In genomic region chr6:124658053-124658452, GRCh38 we compare ENCODE assay signal across 24 cellular contexts.
DNase-seq lines count a peak whose midpoint lies in the region; ATAC-seq, FAIRE-seq and TF ChIP-seq lines count a peak whose summit lies in the region.
"Had no signal": no experiment of that assay in that cellular context is flagged by ENCODE, and none has a peak within 500 bp of the region (broad histone marks: within the 10 kb centered on the region; RNA-seq: fewer than 3 reads in every experiment).

No MANE protein-coding gene starts in this region.

- no peaks in the 10 kb centered on the region for H3K9me3 Mint-ChIP-seq in nephron progenitor cell

- H3K9me3 ChIP-seq in HepG2 (ENCODE audit: low read length) (peaks cover 10% of the 10 kb centered on the region; the same call in 1 of the 2 replicates), right lobe of liver (no peaks in the 10 kb centered on the region), OCI-LY7 (ENCODE audit: low read length) (no peaks in the 10 kb centered on the region)
- H3K9me3 ChIP-seq: A549; BLaER1 treated with 17β-estradiol and CSF1 and Interleukin-3, amounts not matched to agents 10 nM and 100 nM; Caco-2 had no signal

- H3K79me2 ChIP-seq in HepG2 (ENCODE audit: insufficient read depth, low read length) (no peaks in the 10 kb centered on the region), OCI-LY7 (ENCODE audit: insufficient read depth, low read depth, low read length) (no peaks in the 10 kb centered on the region)

- TF ChIP-seq RAD21 in HepG2 (CRISPR knock-in tag; IDR thresholded peaks at IDR 0.05), result no peak

- H4K20me1 ChIP-seq in HepG2 (ENCODE audit: insufficient read depth, low read length), result no peaks in the 10 kb centered on the region
- no peaks in the 10 kb centered on the region for H4K20me1 ChIP-seq in OCI-LY7 (ENCODE audit: insufficient read depth, low read length)
- H4K20me1 ChIP-seq: BLaER1 treated with 17β-estradiol and CSF1 and Interleukin-3, amounts not matched to agents 10 nM and 100 nM had no signal

- H3K27me3 Mint-ChIP-seq in nephron progenitor cell (ENCODE audit: low read depth, poor library complexity), result peaks cover 4% of the 10 kb centered on the region
- H3K27me3 Mint-ChIP-seq: B cell; CD4-positive, alpha-beta T cell had no signal

- H3K4me3 Mint-ChIP-seq in nephron progenitor cell, result no peak overlapping the region
- H3K4me3 Mint-ChIP-seq: B cell; CD4-positive, alpha-beta T cell; CD8-positive, alpha-beta T cell had no signal

- peaks cover 7% of the 10 kb centered on the region for H3K4me1 Mint-ChIP-seq in nephron progenitor cell
- H3K4me1 Mint-ChIP-seq: B cell had no signal

- H3K27me3 ChIP-seq in HepG2 (ENCODE audit: control insufficient read depth in 1 of 2, insufficient read depth in 2 of 2, low read length in 2 of 2), result no peaks in the 10 kb centered on the region
- H3K27me3 ChIP-seq in right lobe of liver, result no peaks in the 10 kb centered on the region
- H3K27me3 ChIP-seq: BLaER1 treated with 17β-estradiol and CSF1 and Interleukin-3, amounts not matched to agents 10 nM and 100 nM had no signal

- CTCF ChIA-PET in HepG2 (lab: Yijun Ruan, JAX; ENCODE audit: low intra/inter-chr PET ratio, low total read pairs), result no interaction called here
- CTCF ChIA-PET in OCI-LY7 (lab: Charles Lee; ENCODE audit: unreplicated experiment), result no interaction called here

- in situ Hi-C loops in HepG2 (cut with HindIII; ENCODE audit: extremely low pct_ligation_motif_present, low pct_unique_long_range_greater_than_20kb), result no loop called here

- H3K4me3 ChIP-seq in HepG2 (replicated peaks in 1 of 3; ENCODE audit: insufficient read depth in 1 of 3, low read depth in 2 of 3, low read length in 3 of 3) (no peak overlapping the region), right lobe of liver (no peak overlapping the region), OCI-LY7 (ENCODE audit: low read depth, low read length, poor library complexity, severe bottlenecking) (no peak overlapping the region)
- H3K4me3 ChIP-seq: A549; BLaER1 treated with 17β-estradiol and CSF1 and Interleukin-3, amounts not matched to agents 10 nM and 100 nM; GM12878 had no signal

- TF ChIP-seq EP300 in HepG2 (IDR thresholded peaks at IDR 0.05; ENCODE audit: low read depth in 2 of 2, low read length in 2 of 2) (no peak), HepG2 (CRISPR knock-in tag; IDR thresholded peaks at IDR 0.05; ENCODE audit: borderline replicate concordance) (no peak)

- intact Hi-C loops in HepG2 (cut with micrococcal nuclease; ENCODE audit: unreplicated experiment), result no loop called here
- intact Hi-C loops in right lobe of liver (cut with DNase I), result no loop called here
- intact Hi-C loops in OCI-LY7 (cut with micrococcal nuclease; ENCODE audit: unreplicated experiment), result no loop called here

- H3K36me3 Mint-ChIP-seq in nephron progenitor cell (ENCODE audit: low read depth), result no peaks in the 10 kb centered on the region
- H3K36me3 Mint-ChIP-seq: CD8-positive, alpha-beta T cell had no signal

- H3K27ac ChIP-seq in HepG2 (ENCODE audit: extremely low read length, insufficient read depth, low read length) (no peak overlapping the region), right lobe of liver (no peak overlapping the region), OCI-LY7 (ENCODE audit: low read depth, low read length, poor library complexity, severe bottlenecking) (no peak overlapping the region)
- H3K27ac ChIP-seq: 22Rv1; A549; BLaER1 treated with 17β-estradiol and CSF1 and Interleukin-3, amounts not matched to agents 10 nM and 100 nM; C4-2B had no signal

- H3K4me2 ChIP-seq in HepG2 (ENCODE audit: low read depth, low read length), result no peak overlapping the region
- H3K4me2 ChIP-seq in OCI-LY7 (ENCODE audit: low read length), result no peak overlapping the region
- H3K4me2 ChIP-seq: A549; BLaER1 treated with 17β-estradiol and CSF1 and Interleukin-3, amounts not matched to agents 10 nM and 100 nM had no signal

- BruUV-seq in HepG2 (replicated peaks; lab: Mats Ljungman, UMichigan) (no TSS peak), OCI-LY7 (replicated peaks; lab: Mats Ljungman, UMichigan) (no TSS peak)

- no peak overlapping the region for H3K9ac ChIP-seq in HepG2 (ENCODE audit: insufficient read depth, low read depth, low read length)
- H3K9ac ChIP-seq: BLaER1 treated with 17β-estradiol and CSF1 and Interleukin-3, amounts not matched to agents 10 nM and 100 nM had no signal

- POLR2A ChIA-PET in HepG2 (lab: Yijun Ruan, JAX), result no interaction called here
- POLR2A ChIA-PET in OCI-LY7 (lab: Charles Lee), result interaction anchor here (1.5 kb wide), 1 partner anchor 9 kb away, joined by 8 read pairs; no protein-coding TSS in a partner anchor

- no peak for TF ChIP-seq CTCF in HepG2 (CRISPR knock-in tag; IDR thresholded peaks at IDR 0.05)
- TF ChIP-seq CTCF in right lobe of liver (IDR thresholded peaks at IDR 0.05), result no peak
- no peak for TF ChIP-seq CTCF in OCI-LY7 (conservative IDR thresholded peaks at IDR 0.05; ENCODE audit: low read length)
- TF ChIP-seq CTCF in nephron progenitor cell (IDR thresholded peaks at IDR 0.05), result no peak

- no peak overlapping the region for H3K27ac Mint-ChIP-seq in nephron progenitor cell
- H3K27ac Mint-ChIP-seq: B cell; CD4-positive, alpha-beta T cell; CD8-positive, alpha-beta T cell had no signal

- DNase-seq in HepG2 (ENCODE audit: low spot score), result no peak
- DNase-seq in right lobe of liver, result no peak
- no peak for DNase-seq in OCI-LY7 (ENCODE audit: low spot score)
- peak; percentile 5 for DNase-seq in cerebellum (ENCODE audit: low spot score)
- DNase-seq in activated CD4-positive, alpha-beta T cell treated with anti-CD3 and anti-CD28 coated beads, Interleukin-2, amount 50 U/mL, for 1 hour, result no peak
- DNase-seq in nephron progenitor cell, result no peak
- DNase-seq: AML-193; Caco-2; Calu3; CD4-positive, alpha-beta T cell; CD8-positive, alpha-beta T cell; DMS79 treated with DMSO at 0.1 percent for 48 hours; GDM1 had no signal

- WGBS in HepG2 (ENCODE audit: low lambda C conversion rate), result 19% methylated on average over 8 of the region's 8 CpGs
- WGBS in right lobe of liver (ENCODE audit: insufficient coverage, low coverage, low lambda C conversion rate, missing lambda C conversion rate), result 64% methylated on average over 4 of the region's 8 CpGs

- H3K36me3 ChIP-seq in HepG2 (replicated peaks in 1 of 2; ENCODE audit: control insufficient read depth in 1 of 2, insufficient read depth in 2 of 2, low read length in 2 of 2) (no peaks in the 10 kb centered on the region), right lobe of liver (no peaks in the 10 kb centered on the region), OCI-LY7 (ENCODE audit: insufficient read depth, low read length) (no peaks in the 10 kb centered on the region)
- H3K36me3 ChIP-seq: BLaER1 treated with 17β-estradiol and CSF1 and Interleukin-3, amounts not matched to agents 10 nM and 100 nM had no signal

- no peaks in the 10 kb centered on the region for H3K9me2 ChIP-seq in OCI-LY7 (ENCODE audit: insufficient read depth, low read length)

- ATAC-seq in HepG2 (no peak), right lobe of liver (no peak), GM21381 (IDR thresholded peaks at IDR 0.05; ENCODE audit: unreplicated experiment) (no peak)
- ATAC-seq: A549; CD8-positive, alpha-beta T cell; GM12878 had no signal

- no peak overlapping the region for H2AFZ ChIP-seq in HepG2 (ENCODE audit: low read length)
- peak overlapping the region; percentile 14; the same call in 1 of the 2 replicates for H2AFZ ChIP-seq in OCI-LY7 (ENCODE audit: low read length)

- H3K4me1 ChIP-seq in HepG2 (ENCODE audit: insufficient read depth, low read length) (no peaks in the 10 kb centered on the region), right lobe of liver (no peaks in the 10 kb centered on the region), OCI-LY7 (ENCODE audit: insufficient read depth, low read length, poor library complexity, severe bottlenecking) (peaks cover 4% of the 10 kb centered on the region)
- H3K4me1 ChIP-seq: A549, Caco-2 had no signal

- no peak for FAIRE-seq in HepG2 (lab: Jason Lieb, UNC)
- FAIRE-seq: A549, D721Med, GM12878, GM12892, GM18507, GM19239 had no signal

- TF ChIP-seq POLR2A in HepG2 (IDR thresholded peaks at IDR 0.05; ENCODE audit: insufficient read depth in 1 of 2, low read depth in 2 of 2, low read length in 2 of 2), result no peak
- TF ChIP-seq POLR2A in right lobe of liver (IDR thresholded peaks at IDR 0.05), result no peak

TF ChIP-seq in HepG2, 621 proteins besides CTCF, POLR2A, EP300 and RAD21:
- TF ChIP-seq STAT5B (CRISPR knock-in tag; IDR thresholded peaks at IDR 0.05) (no peak), CREB1 (IDR thresholded peaks at IDR 0.05) (peak; percentile 85), CREB1 (CRISPR knock-in tag; IDR thresholded peaks at IDR 0.05) (no peak), ZNF841 (CRISPR knock-in tag; IDR thresholded peaks at IDR 0.05; ENCODE audit: borderline replicate concordance) (no peak), MEIS2 (CRISPR knock-in tag; IDR thresholded peaks at IDR 0.05) (no peak), ATF7 (IDR thresholded peaks at IDR 0.05) (peak; percentile 54; the same call in 1 of the 2 replicates), ATF7 (CRISPR knock-in tag; IDR thresholded peaks at IDR 0.05) (no peak)
